In the genomic region with DNA sequence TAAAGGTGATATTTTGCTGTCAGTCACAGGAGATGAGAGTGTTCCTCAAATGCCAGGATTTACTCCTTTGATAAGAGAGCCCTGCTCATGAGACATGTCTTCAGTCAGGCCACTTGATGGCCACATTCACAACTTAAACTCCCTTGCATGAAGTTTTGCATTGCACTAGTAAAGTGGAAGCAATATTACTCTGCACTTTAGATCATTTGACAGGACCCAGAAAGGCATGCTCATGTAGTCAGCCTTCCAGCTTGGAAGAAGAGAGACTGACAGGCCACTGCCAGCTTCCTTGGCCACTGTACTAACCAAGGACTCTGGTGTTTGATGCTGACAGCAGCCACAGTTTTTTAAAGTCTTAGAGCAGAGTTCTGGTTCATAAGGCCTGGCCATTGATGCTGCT, we compare ENCODE assay signal across 26 cellular contexts. TPM values are rescaled to one million over a fixed set of nuclear protein-coding genes. Genes with fewer than 3 reads are reported as not detected.
DNase-seq lines count a peak whose midpoint lies in the region; ATAC-seq and FAIRE-seq lines count a peak whose summit lies in the region.
"Had no signal": no experiment of that assay in that cellular context is flagged by ENCODE, and none has a peak within 500 bp of the region (broad histone marks: within the 10 kb centered on the region; RNA-seq: fewer than 3 reads in every experiment).

No MANE protein-coding gene starts in this region.

- H3K79me1 ChIP-seq in mesenchymal stem cell (replicated peaks; ENCODE audit: low read length, poor library complexity, severe bottlenecking): no peaks in the 10 kb centered on the region

- H3K27me3 Mint-ChIP-seq in naive thymus-derived CD8-positive, alpha-beta T cell: no peaks in the 10 kb centered on the region
- H3K27me3 Mint-ChIP-seq: activated CD4-positive, alpha-beta T cell treated with anti-CD3 and anti-CD28 coated beads, Interleukin-2, amount 10 ng/mL, durations not matched to agents 7 days and 5 days; dendritic cell treated with granulocyte-macrophage colony-stimulating factor and Interleukin-4, amounts not matched to agents 40 ng/mL and 50 ng/mL, for 4 days had no signal

- no peak overlapping the region for H3K27ac Mint-ChIP-seq in naive thymus-derived CD8-positive, alpha-beta T cell
- H3K27ac Mint-ChIP-seq: activated CD4-positive, alpha-beta T cell treated with anti-CD3 and anti-CD28 coated beads, Interleukin-2, amount 10 ng/mL, durations not matched to agents 7 days and 5 days; dendritic cell treated with granulocyte-macrophage colony-stimulating factor and Interleukin-4, amounts not matched to agents 40 ng/mL and 50 ng/mL, for 4 days had no signal

- H3K14ac ChIP-seq in mesenchymal stem cell (ENCODE audit: low read length in 2 of 2): no peak overlapping the region

- DNase-seq in AG08395 (ENCODE audit: low spot score) (peak; percentile 21), HTR-8/SVneo (ENCODE audit: insufficient read length, low spot score) (no peak), adipocyte (ENCODE audit: low read depth) (peak; percentile 47), mesenchymal stem cell (peak; percentile 27), SIG-M5 treated with dmso at 0.1 percent for 504 hours (lab: John Stamatoyannopoulos, UW; ENCODE audit: unreplicated experiment) (no peak), hippocampal formation (lab: John Stamatoyannopoulos, UW) (no peak)
- no peak for DNase-seq in naive thymus-derived CD8-positive, alpha-beta T cell
- DNase-seq: ACHN; activated CD4-positive, alpha-beta T cell treated with anti-CD3 and anti-CD28 coated beads, Interleukin-2, amount 10 ng/mL, durations not matched to agents 7 days and 5 days; activated CD8-positive, alpha-beta memory T cell treated with anti-CD3 and anti-CD28 coated beads, Interleukin-2, amount 50 U/mL, for 48 hours; activated naive CD4-positive, alpha-beta T cell; erythroblast; head of caudate nucleus; mucosa of descending colon; NCI-H1092; NCI-H2081; NCI-H510A; occipital lobe; sigmoid colon; T1000; uterus had no signal

- H3K4me3 ChIP-seq in adipocyte (ENCODE audit: low read length) (no peak overlapping the region), mesenchymal stem cell (ENCODE audit: insufficient read depth in 1 of 2, low read depth in 1 of 2, low read length in 2 of 2) (no peak overlapping the region)
- H3K4me3 ChIP-seq: mucosa of descending colon, sigmoid colon, uterus had no signal

- H3K4ac ChIP-seq in mesenchymal stem cell (ENCODE audit: low read depth in 1 of 2, low read length in 2 of 2): no peak overlapping the region

- no peaks in the 10 kb centered on the region for H3K27me3 ChIP-seq in adipocyte (replicated peaks; ENCODE audit: control insufficient read depth, insufficient read depth, low read length)
- H3K27me3 ChIP-seq in mesenchymal stem cell (ENCODE audit: control insufficient read depth in 1 of 2, insufficient read depth in 1 of 2, low read length in 2 of 2): no peaks in the 10 kb centered on the region
- H3K27me3 ChIP-seq: sigmoid colon, uterus had no signal

- no peak overlapping the region for H3K4me2 ChIP-seq in mesenchymal stem cell (ENCODE audit: low read length, poor library complexity, severe bottlenecking)

- H2AK5ac ChIP-seq in mesenchymal stem cell (ENCODE audit: low read length, severe bottlenecking): no peak overlapping the region

- peaks cover 23% of the 10 kb centered on the region for H3K4me1 ChIP-seq in adipocyte (ENCODE audit: control insufficient read depth, insufficient read depth, low read length)
- H3K4me1 ChIP-seq in mesenchymal stem cell (ENCODE audit: control insufficient read depth, insufficient read depth, low read depth, low read length): no peaks in the 10 kb centered on the region
- H3K4me1 ChIP-seq: sigmoid colon, uterus had no signal

- H3K9me3 ChIP-seq in adipocyte (ENCODE audit: control insufficient read depth, low read length): peaks cover 7% of the 10 kb centered on the region
- peaks cover 18% of the 10 kb centered on the region for H3K9me3 ChIP-seq in mesenchymal stem cell (ENCODE audit: control insufficient read depth, low read length)
- H3K9me3 ChIP-seq: mucosa of descending colon, sigmoid colon, uterus had no signal

- no peak overlapping the region for H2BK120ac ChIP-seq in mesenchymal stem cell (ENCODE audit: low read depth, low read length)

- H4K91ac ChIP-seq in mesenchymal stem cell (ENCODE audit: low read length): no peak overlapping the region

- H2AFZ ChIP-seq in mesenchymal stem cell (ENCODE audit: low read depth, low read length): no peak overlapping the region

- H3K23ac ChIP-seq in mesenchymal stem cell (ENCODE audit: low read length in 2 of 2): no peak overlapping the region

- POLR2A ChIA-PET in naive thymus-derived CD8-positive, alpha-beta T cell (lab: Charles Lee): no interaction called here

- H3K4me1 Mint-ChIP-seq in naive thymus-derived CD8-positive, alpha-beta T cell: no peaks in the 10 kb centered on the region
- H3K4me1 Mint-ChIP-seq: activated CD4-positive, alpha-beta T cell treated with anti-CD3 and anti-CD28 coated beads, Interleukin-2, amount 10 ng/mL, durations not matched to agents 7 days and 5 days had no signal

- FAIRE-seq in HTR-8/SVneo (lab: Jason Lieb, UNC): peak; percentile 60
- FAIRE-seq: keratinocyte had no signal

- H3K27ac ChIP-seq in mesenchymal stem cell (ENCODE audit: low read length, poor library complexity, severe bottlenecking): no peak overlapping the region
- H3K27ac ChIP-seq: HL-60, sigmoid colon, uterus had no signal

- H2BK15ac ChIP-seq in mesenchymal stem cell (ENCODE audit: low read depth, poor library complexity, severe bottlenecking): no peak overlapping the region

- H2BK12ac ChIP-seq in mesenchymal stem cell (ENCODE audit: low read length in 2 of 2): no peak overlapping the region

- H3K36me3 Mint-ChIP-seq in naive thymus-derived CD8-positive, alpha-beta T cell: peaks cover 0 to 4% (median 0%) of the 10 kb centered on the region in 3 donors

- peaks cover 2 to 28% (median 6%) of the 10 kb centered on the region in 9 donors for H3K9me3 Mint-ChIP-seq in naive thymus-derived CD8-positive, alpha-beta T cell
- H3K9me3 Mint-ChIP-seq: dendritic cell treated with granulocyte-macrophage colony-stimulating factor and Interleukin-4, amounts not matched to agents 40 ng/mL and 50 ng/mL, for 4 days had no signal

- ATAC-seq in HG03460 (IDR thresholded peaks at IDR 0.05; ENCODE audit: unreplicated experiment): no peak
- ATAC-seq in naive thymus-derived CD8-positive, alpha-beta T cell: no peak
- ATAC-seq: mucosa of descending colon had no signal

- no peak overlapping the region for H3K18ac ChIP-seq in mesenchymal stem cell (ENCODE audit: low read depth in 1 of 2, low read length in 2 of 2)

- H4K8ac ChIP-seq in mesenchymal stem cell (ENCODE audit: low read length): no peak overlapping the region

- H2BK5ac ChIP-seq in mesenchymal stem cell (ENCODE audit: low read depth, low read length, poor library complexity, severe bottlenecking): no peak overlapping the region

- H3K9ac ChIP-seq in adipocyte (ENCODE audit: low read length) (peak overlapping the region; percentile 69), mesenchymal stem cell (ENCODE audit: low read length) (no peak overlapping the region)

- no peak overlapping the region for H3K4me3 Mint-ChIP-seq in naive thymus-derived CD8-positive, alpha-beta T cell
- H3K4me3 Mint-ChIP-seq: activated CD4-positive, alpha-beta T cell treated with anti-CD3 and anti-CD28 coated beads, Interleukin-2, amount 10 ng/mL, durations not matched to agents 7 days and 5 days; dendritic cell treated with granulocyte-macrophage colony-stimulating factor and Interleukin-4, amounts not matched to agents 40 ng/mL and 50 ng/mL, for 4 days had no signal

- H3K36me3 ChIP-seq in adipocyte (ENCODE audit: control insufficient read depth, insufficient read depth, low read length, severe bottlenecking) (peaks cover 19% of the 10 kb centered on the region), mesenchymal stem cell (ENCODE audit: control insufficient read depth in 1 of 2, insufficient read depth in 2 of 2, low read depth in 1 of 2, low read length in 2 of 2) (peaks cover 0 to 2% of the 10 kb centered on the region in 2 experiments)
- H3K36me3 ChIP-seq: sigmoid colon, uterus had no signal

RNA-seq across cellular contexts. Expression of gene NPR3, which starts 42.6 kb away (rescaled TPM):
- 28.2 TPM for polyA plus RNA-seq in mesenchymal stem cell (2013, experiment 1 of 2)
- polyA plus RNA-seq in mesenchymal stem cell (2013, experiment 2 of 2): 26.0 TPM
- under 1 TPM in 1 of 2 experiments, not detected in 1; 0.08 TPM for total RNA-seq in naive thymus-derived CD8-positive, alpha-beta T cell
- polyA plus RNA-seq in naive thymus-derived CD8-positive, alpha-beta T cell: under 1 TPM in 1 of 3 donors, not detected in 2; 0.18 TPM
- total RNA-seq: activated CD4-positive, alpha-beta T cell treated with anti-CD3 and anti-CD28 coated beads, Interleukin-2, amount 10 ng/mL, durations not matched to agents 7 days and 5 days; SK-MEL-5 had no signal

Comparison
In these comparisons a context has a peak if more than half of its experiments do, and no peak if none do; other contexts are left out.
1. DNase-seq: peak in AG08395 (single experiment), adipocyte (single experiment) and mesenchymal stem cell (single experiment); none in HTR-8/SVneo (single experiment), naive thymus-derived CD8-positive, alpha-beta T cell (0 of 10), SIG-M5 treated with dmso at 0.1 percent for 504 hours (single experiment) and hippocampal formation (0 of 2).